In genomic region chr2:102872388-102872787, GRCh38 we compare ENCODE assay signal across 16 cellular contexts.
DNase-seq lines count a peak whose midpoint lies in the region; ATAC-seq, FAIRE-seq and TF ChIP-seq lines count a peak whose summit lies in the region.
"Had no signal": no experiment of that assay in that cellular context is flagged by ENCODE, and none has a peak within 500 bp of the region (broad histone marks: within the 10 kb centered on the region; RNA-seq: fewer than 3 reads in every experiment).

No MANE protein-coding gene starts in this region.

- no peak overlapping the region for H3K4me3 ChIP-seq in A549
- H3K4me3 ChIP-seq in kidney (ENCODE audit: low read length in 2 of 2): no peak overlapping the region
- H3K4me3 ChIP-seq: ovary had no signal

- ATAC-seq in A549 (no peak), GM18861 (IDR thresholded peaks at IDR 0.05; ENCODE audit: unreplicated experiment) (no peak), GM18520 (IDR thresholded peaks at IDR 0.05; ENCODE audit: unreplicated experiment) (no peak)
- ATAC-seq in activated CD4-positive, CD25-positive, alpha-beta regulatory T cell treated with anti-CD3 and anti-CD28 coated beads, Interleukin-2, amount 50 U/mL, for 24 hours: no peak
- ATAC-seq: activated CD4-positive, alpha-beta T cell treated with anti-CD3 and anti-CD28 coated beads for 36 hours; activated T-cell treated with anti-CD3 and anti-CD28 coated beads, Interleukin-2, amount 50 U/mL, for 4 hours had no signal

- no peak for TF ChIP-seq EP300 in A549 (IDR thresholded peaks at IDR 0.05)

- no peaks in the 10 kb centered on the region for H3K36me3 ChIP-seq in kidney (ENCODE audit: control insufficient read depth in 1 of 2, insufficient read depth in 2 of 2, low read length in 2 of 2)
- H3K36me3 ChIP-seq: ovary had no signal

- no peaks in the 10 kb centered on the region for H3K9me3 ChIP-seq in A549
- H3K9me3 ChIP-seq in kidney (ENCODE audit: control insufficient read depth in 1 of 2, low read length in 2 of 2): no peaks in the 10 kb centered on the region
- H3K9me3 ChIP-seq: ovary had no signal

- POLR2A ChIA-PET in A549 (lab: Yijun Ruan, JAX): no interaction called here

- H3K27ac ChIP-seq in A549 (no peak overlapping the region), kidney (ENCODE audit: low read depth in 2 of 2, low read length in 2 of 2) (no peak overlapping the region)
- H3K27ac ChIP-seq: HL-60, ovary had no signal

- CTCF ChIA-PET in A549 (lab: Yijun Ruan, JAX): interaction anchor here (0.7 to 6.3 kb wide), 8 partner anchors 8 to 322 kb away, joined by 3 to 43 read pairs (median 4); no protein-coding TSS in a partner anchor

- TF ChIP-seq CTCF in A549 (IDR thresholded peaks at IDR 0.05) (peak; percentile 35), kidney (IDR thresholded peaks at IDR 0.05; ENCODE audit: borderline replicate concordance, extremely low read depth, insufficient read depth) (peak; percentile 31)

- H3K9ac ChIP-seq in kidney (ENCODE audit: low read length in 2 of 2): no peak overlapping the region

- in situ Hi-C loops in G401 (cut with HindIII; ENCODE audit: low sequenced_read_pairs): no loop called here
- in situ Hi-C loops in SK-MEL-5 (cut with HindIII; ENCODE audit: low pct_unique_long_range_greater_than_20kb, low sequenced_read_pairs): no loop called here

- no peak overlapping the region for H3K4me2 ChIP-seq in A549

- H3K4me1 ChIP-seq in A549 (no peaks in the 10 kb centered on the region), kidney (ENCODE audit: control insufficient read depth in 1 of 2, insufficient read depth in 1 of 2, low read depth in 1 of 2, low read length in 2 of 2) (no peaks in the 10 kb centered on the region)

- 11% methylated on average over 2 of the region's 2 CpGs for WGBS in A549 (ENCODE audit: missing lambda C conversion rate)

- TF ChIP-seq RAD21 in A549 (conservative IDR thresholded peaks at IDR 0.05 in 1 of 2, IDR thresholded peaks at IDR 0.05 in 1 of 2): peak; percentile 41 to 45

- TF ChIP-seq POLR2A in A549 (IDR thresholded peaks at IDR 0.05; ENCODE audit: low read length): no peak

- DNase-seq in A549 (ENCODE audit: low read depth in 1 of 2, low spot score in 1 of 2) (peak in 1 of 2 experiments; percentile 16), G401 (ENCODE audit: low spot score) (peak; percentile 17), SK-MEL-5 (ENCODE audit: low read depth, low spot score) (peak; percentile 35), kidney (no peak), iPS-NIHi7 (ENCODE audit: extremely low spot score) (no peak)
- DNase-seq: activated CD4-positive, alpha-beta T cell treated with anti-CD3 and anti-CD28 coated beads for 36 hours; activated T-cell treated with anti-CD3 and anti-CD28 coated beads, Interleukin-2, amount 50 U/mL, for 4 hours; amniotic stem cell; CD4-positive, alpha-beta T cell; glutamatergic neuron; NCI-H774; ovary had no signal

- intact Hi-C loops in kidney (cut with DNase I): no loop called here

- no peak for FAIRE-seq in A549 (lab: Jason Lieb, UNC)
- FAIRE-seq in kidney (lab: Jason Lieb, UNC): no peak

TF ChIP-seq in A549, 52 proteins besides CTCF, POLR2A, EP300 and RAD21:
- TF ChIP-seq HMGXB4 (CRISPR knock-in tag; IDR thresholded peaks at IDR 0.05; ENCODE audit: borderline replicate concordance) (no peak), JUNB (IDR thresholded peaks at IDR 0.05) (no peak), SMC3 (IDR thresholded peaks at IDR 0.05) (0 out of 3 replicates have a peak, but pooled peaks have one; percentile 17)
TF ChIP-seq in A549: peak in this region for 1.

Comparison
In these comparisons a context has a peak if more than half of its experiments do, and no peak if none do; other contexts are left out.
1. DNase-seq: peak in G401 (single experiment) and SK-MEL-5 (single experiment); none in kidney (single experiment) and iPS-NIHi7 (single experiment).